Comparison of ENCODE assay signal across 8 cellular contexts in the genomic region with DNA sequence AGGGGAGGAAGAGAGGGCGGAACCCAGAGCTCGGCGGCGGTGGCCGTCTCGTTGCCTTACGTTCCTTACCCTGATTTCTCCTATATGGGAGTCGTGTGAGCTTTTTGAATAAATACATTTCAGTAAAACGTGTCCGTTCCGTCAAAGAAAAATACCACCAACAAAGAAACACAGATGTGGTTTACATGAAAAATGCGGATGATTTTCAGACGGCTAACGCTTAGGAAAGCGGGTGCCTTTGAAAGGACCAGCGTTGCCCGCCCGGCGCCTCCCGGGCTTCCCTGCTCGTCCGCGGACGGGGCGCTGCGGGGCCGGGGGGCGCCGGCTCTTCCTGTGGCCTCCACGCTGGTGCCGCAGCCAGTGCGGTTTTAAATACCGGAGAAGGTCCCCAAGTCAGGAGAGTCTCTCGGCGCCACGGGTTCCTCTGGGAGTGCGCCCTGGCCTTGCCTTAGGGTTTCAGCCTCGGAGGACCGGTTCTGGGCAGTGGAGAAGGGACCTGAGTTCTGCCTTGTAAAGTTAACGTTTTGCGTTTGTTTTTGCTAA. TPM values are rescaled to one million over a fixed set of nuclear protein-coding genes. Genes with fewer than 3 reads are reported as not detected.
A peak's percentile ranks its signal among the peaks of the same experiment; 100 is the strongest.
DNase-seq lines count a peak whose midpoint lies in the region; ATAC-seq and TF ChIP-seq lines count a peak whose summit lies in the region.

No MANE protein-coding gene starts in this region.

- H3K4me1 ChIP-seq in NT2/D1 (ENCODE audit: insufficient read depth, insufficient read length) (no peaks in the 10 kb centered on the region), neuronal stem cell (ENCODE audit: control insufficient read depth in 2 of 2, insufficient read depth in 1 of 2, low read depth in 1 of 2, low read length in 2 of 2) (peaks cover 0 to 6% of the 10 kb centered on the region in 2 donors), tibial nerve (peaks cover 0 to 41% (median 13%) of the 10 kb centered on the region in 4 donors)

- peak overlapping the region; percentile 69 for H3K4me2 ChIP-seq in neuronal stem cell (ENCODE audit: insufficient read depth, low read length, poor library complexity, severe bottlenecking)

- no peak overlapping the region for H4K91ac ChIP-seq in neuronal stem cell (ENCODE audit: low read depth, low read length, poor library complexity)

- H2BK15ac ChIP-seq in neuronal stem cell (ENCODE audit: low read length), result no peak overlapping the region

- no peak overlapping the region for H2BK120ac ChIP-seq in neuronal stem cell (ENCODE audit: low read depth, low read length)

- H3K27me3 ChIP-seq in NT2/D1 (ENCODE audit: insufficient read depth, insufficient read length) (no peaks in the 10 kb centered on the region), neuronal stem cell (ENCODE audit: control insufficient read depth in 3 of 3, insufficient read depth in 3 of 3, low read depth in 1 of 3, low read length in 3 of 3) (no peaks in the 10 kb centered on the region), tibial nerve (no peaks in the 10 kb centered on the region)

- H2AK5ac ChIP-seq in neuronal stem cell (ENCODE audit: low read depth, low read length), result no peak overlapping the region

- WGBS in neuronal stem cell (ENCODE audit: extremely low coverage in 2 of 2, insufficient read length in 2 of 2, insufficient replicate concordance in 1 of 2), 2 donors, result no CpG with 5 or more reads among the region's 41 CpGs
- WGBS in tibial nerve, 2 donors, result 0% methylated on average over 41 of the region's 41 CpGs

- TF ChIP-seq POLR2A in tibial nerve (IDR thresholded peaks at IDR 0.05), result no peak

- H3K18ac ChIP-seq in neuronal stem cell (ENCODE audit: low read length), result peak overlapping the region; percentile 90

- ATAC-seq in HG03060 (IDR thresholded peaks at IDR 0.05; ENCODE audit: low read depth, unreplicated experiment), result peak; percentile 4

- peak in 1 of 2 donors; percentile 5 for TF ChIP-seq EP300 in tibial nerve (IDR thresholded peaks at IDR 0.05)

- H3K36me3 ChIP-seq in NT2/D1 (ENCODE audit: insufficient read depth, insufficient read length, low read length), result peaks cover 62% of the 10 kb centered on the region
- peaks cover 10 to 56% of the 10 kb centered on the region in 2 donors for H3K36me3 ChIP-seq in neuronal stem cell (replicated peaks in 1 of 2; ENCODE audit: control insufficient read depth in 2 of 2, insufficient read depth in 2 of 2, low read length in 2 of 2)
- H3K36me3 ChIP-seq in tibial nerve, result peaks cover 3 to 35% (median 8%) of the 10 kb centered on the region in 3 donors

- peak overlapping the region; percentile 94 for H3K9ac ChIP-seq in NT2/D1 (ENCODE audit: insufficient read length, low read depth)
- H3K9ac ChIP-seq in neuronal stem cell (ENCODE audit: low read depth, low read length, poor library complexity), result peak overlapping the region; percentile 78

- DNase-seq in activated effector memory CD4-positive, alpha-beta T cell treated with anti-CD3 and anti-CD28 coated beads, Interleukin-2, amount 50 U/mL, for 16 hours, result peak; percentile 78
- no peak for DNase-seq in activated effector memory CD4-positive, alpha-beta T cell treated with Interleukin-2 at 50 U/mL for 16 hours
- peak; percentile 25 for DNase-seq in NT2/D1 (ENCODE audit: low read depth, low spot score)
- peak; percentile 61 to 64 for DNase-seq in activated T-cell treated with anti-CD3 and anti-CD28 coated beads, Interleukin-2, amount 50 U/mL, for 48 hours
- DNase-seq in foreskin fibroblast, result peak; percentile 16 to 53
- DNase-seq in neuronal stem cell (ENCODE audit: low spot score), result peak; percentile 69
- no peak for DNase-seq in tibial nerve (ENCODE audit: low spot score in 2 of 2)

- peak overlapping the region; percentile 71 for H3K14ac ChIP-seq in neuronal stem cell (ENCODE audit: low read length)

- peaks cover 6% of the 10 kb centered on the region for H3K79me1 ChIP-seq in neuronal stem cell (ENCODE audit: low read depth, low read length)

- no peaks in the 10 kb centered on the region for H3K9me3 ChIP-seq in NT2/D1 (ENCODE audit: insufficient read depth, low read length)
- no peaks in the 10 kb centered on the region for H3K9me3 ChIP-seq in neuronal stem cell (replicated peaks in 1 of 2; ENCODE audit: control insufficient read depth in 2 of 2, insufficient read depth in 1 of 2, low read depth in 1 of 2, low read length in 2 of 2)
- H3K9me3 ChIP-seq in tibial nerve, result no peaks in the 10 kb centered on the region

- H3K4me3 ChIP-seq in NT2/D1 (ENCODE audit: insufficient read length, low read depth) (peak overlapping the region; percentile 79), foreskin fibroblast (ENCODE audit: low read depth in 1 of 2, low read length in 2 of 2) (peak overlapping the region; percentile 66 to 88), neuronal stem cell (ENCODE audit: low read length in 2 of 2) (peak overlapping the region; percentile 79 to 90), tibial nerve (peak overlapping the region; percentile 62 to 91 (median 76))

- no peak overlapping the region for H4K8ac ChIP-seq in neuronal stem cell (ENCODE audit: low read depth, low read length)

- H2BK5ac ChIP-seq in neuronal stem cell (ENCODE audit: low read length), result no peak overlapping the region

- H3K23ac ChIP-seq in neuronal stem cell (ENCODE audit: low read depth, low read length, poor library complexity), result no peak overlapping the region

- H3K4ac ChIP-seq in neuronal stem cell (ENCODE audit: low read length), result no peak overlapping the region

- H2BK12ac ChIP-seq in neuronal stem cell (ENCODE audit: low read length), result no peak overlapping the region

- TF ChIP-seq CTCF in foreskin fibroblast (IDR thresholded peaks at IDR 0.05; ENCODE audit: low read depth, low read length), result no peak
- TF ChIP-seq CTCF in tibial nerve (IDR thresholded peaks at IDR 0.05), result no peak

- peak overlapping the region; percentile 85 for H2AFZ ChIP-seq in neuronal stem cell (ENCODE audit: low read length)

- peak overlapping the region; percentile 82 for H3K27ac ChIP-seq in neuronal stem cell (replicated peaks; ENCODE audit: low read length)
- H3K27ac ChIP-seq in tibial nerve, result peak overlapping the region; percentile 88 to 97 (median 97)

RNA-seq across cellular contexts. Expression of a gene that starts 0.8 kb away (rescaled TPM):
- polyA plus RNA-seq in neuronal stem cell (2013, experiment 1 of 2), result 79.9 TPM
- polyA plus RNA-seq in neuronal stem cell (2013, experiment 2 of 2), result 78.4 TPM
- total RNA-seq in tibial nerve, result 10 to 100 TPM; 62.7 to 89.2 (median 80.2) TPM

RNA-seq across cellular contexts. Expression of a gene that starts 32.1 kb away (rescaled TPM):
- 50.8 TPM for polyA plus RNA-seq in neuronal stem cell (2013, experiment 1 of 2)
- 52.3 TPM for polyA plus RNA-seq in neuronal stem cell (2013, experiment 2 of 2)
- total RNA-seq in tibial nerve, result 10 to 100 TPM; 19.6 to 42.3 (median 31.4) TPM

RNA-seq across cellular contexts. Expression of a gene that starts 47.5 kb away (rescaled TPM):
- polyA plus RNA-seq in neuronal stem cell (2013, experiment 1 of 2), result 47.5 TPM
- 48.2 TPM for polyA plus RNA-seq in neuronal stem cell (2013, experiment 2 of 2)
- 10 to 100 TPM; 43.9 to 87.0 (median 70.2) TPM for total RNA-seq in tibial nerve

Comparison
In these comparisons a context has a peak if more than half of its experiments do, and no peak if none do; other contexts are left out.
1. DNase-seq: peak in activated effector memory CD4-positive, alpha-beta T cell treated with anti-CD3 and anti-CD28 coated beads, Interleukin-2, amount 50 U/mL, for 16 hours (single experiment), NT2/D1 (single experiment), activated T-cell treated with anti-CD3 and anti-CD28 coated beads, Interleukin-2, amount 50 U/mL, for 48 hours (2 of 2), foreskin fibroblast (2 of 2) and neuronal stem cell (single experiment); none in activated effector memory CD4-positive, alpha-beta T cell treated with Interleukin-2 at 50 U/mL for 16 hours (single experiment) and tibial nerve (0 of 2).
2. Peak in every context shown above with its lines, with median percentiles within 50 percentile points of each other: H3K4me3 ChIP-seq.